ENCODE assay signal across 9 cellular contexts in genomic region chr1:25232866-25233784, GRCh38. TPM values are rescaled to one million over a fixed set of nuclear protein-coding genes. Genes with fewer than 3 reads are reported as not detected.
DNase-seq lines count a peak whose midpoint lies in the region; ATAC-seq and TF ChIP-seq lines count a peak whose summit lies in the region.
"Had no signal": no experiment of that assay in that cellular context is flagged by ENCODE, and none has a peak within 500 bp of the region (broad histone marks: within the 10 kb centered on the region; RNA-seq: fewer than 3 reads in every experiment).

No MANE protein-coding gene starts in this region.

- H3K27me3 Mint-ChIP-seq in Caco-2 (ENCODE audit: insufficient read depth, unreplicated experiment), result no peaks in the 10 kb centered on the region
- H3K27me3 Mint-ChIP-seq in mesothelial cell of epicardium (ENCODE audit: low read depth), result no peaks in the 10 kb centered on the region

- POLR2A ChIA-PET in Caco-2 (lab: Charles Lee), result interaction anchor here (0.6 to 2.6 kb wide), 5 partner anchors 13 to 488 kb away, joined by 3 to 23 read pairs (median 3); partner anchors contain the start of genes CLIC4 and RSRP1

- TF ChIP-seq CTCF in Caco-2 (IDR thresholded peaks at IDR 0.05; ENCODE audit: insufficient read depth in 1 of 2, low read depth in 1 of 2, low read length in 1 of 2, severe bottlenecking in 1 of 2, unreplicated experiment in 1 of 2) (no peak), left ventricle myocardium inferior (IDR thresholded peaks at IDR 0.05; ENCODE audit: borderline replicate concordance) (no peak), mesothelial cell of epicardium (IDR thresholded peaks at IDR 0.05; ENCODE audit: unreplicated experiment) (no peak)

- ATAC-seq in GM19455 (IDR thresholded peaks at IDR 0.05; ENCODE audit: unreplicated experiment), result peak; percentile 39

- H3K4me1 Mint-ChIP-seq in Caco-2 (ENCODE audit: low read depth, unreplicated experiment) (peaks cover 7% of the 10 kb centered on the region), mesothelial cell of epicardium (peaks cover 14% of the 10 kb centered on the region)

- intact Hi-C loops in Caco-2 (cut with micrococcal nuclease; ENCODE audit: unreplicated experiment), result loop anchor here (2.0 kb wide), 1 partner anchor 14 kb away; the partner anchor contains the start of gene RSRP1
- intact Hi-C loops in left ventricle myocardium inferior (cut with micrococcal nuclease), result no loop called here
- intact Hi-C loops in posterior vena cava (cut with DNase I), result no loop called here

- H3K4me1 ChIP-seq in Caco-2 (0 out of 2 replicates have a peak, but pooled peaks cover 2% of the 10 kb centered on the region), adipocyte (ENCODE audit: control insufficient read depth, insufficient read depth, low read length) (peaks cover 30% of the 10 kb centered on the region), left ventricle myocardium inferior (peaks cover 67% of the 10 kb centered on the region)

- H3K9me3 ChIP-seq in Caco-2 (no peaks in the 10 kb centered on the region), adipocyte (ENCODE audit: control insufficient read depth, low read length) (no peaks in the 10 kb centered on the region), left ventricle myocardium inferior (replicated peaks) (no peaks in the 10 kb centered on the region)

- H3K36me3 Mint-ChIP-seq in Caco-2 (ENCODE audit: insufficient read depth, unreplicated experiment) (peaks cover 13% of the 10 kb centered on the region), mesothelial cell of epicardium (peaks cover 8% of the 10 kb centered on the region)

- H3K9me3 Mint-ChIP-seq in Caco-2 (ENCODE audit: unreplicated experiment), result no peaks in the 10 kb centered on the region
- no peaks in the 10 kb centered on the region for H3K9me3 Mint-ChIP-seq in mesothelial cell of epicardium
- H3K9me3 Mint-ChIP-seq: nephron had no signal

- CTCF ChIA-PET in Caco-2 (lab: Charles Lee), result interaction anchor here (1.0 kb wide), 1 partner anchor 14 kb away, joined by 5 read pairs; the partner anchor contains the start of gene RSRP1

- peak; percentile 87 to 90 for DNase-seq in Caco-2
- peak in 75 of 76 experiments; percentile 33 to 99 (median 95) for DNase-seq in HUDEP-2 (lab: John Stamatoyannopoulos, UW; ENCODE audit: unreplicated experiment in 76 of 76)
- peak; percentile 86 for DNase-seq in SIG-M5 treated with dmso at 0.1 percent for 504 hours (lab: John Stamatoyannopoulos, UW; ENCODE audit: unreplicated experiment)
- peak; percentile 84 for DNase-seq in adipocyte (ENCODE audit: low read depth)
- peak; percentile 70 for DNase-seq in left ventricle myocardium inferior
- peak; percentile 94 for DNase-seq in posterior vena cava (ENCODE audit: low spot score)
- no peak for DNase-seq in mesothelial cell of epicardium (ENCODE audit: low spot score in 2 of 2, unreplicated experiment in 2 of 2)

- H3K4me3 Mint-ChIP-seq in Caco-2 (ENCODE audit: unreplicated experiment) (no peak overlapping the region), mesothelial cell of epicardium (no peak overlapping the region)

- H3K4me3 ChIP-seq in Caco-2 (ENCODE audit: low read depth, low read length) (peak overlapping the region; percentile 59), adipocyte (ENCODE audit: low read length) (peak overlapping the region; percentile 93), left ventricle myocardium inferior (peak overlapping the region; percentile 90)

- H3K27ac ChIP-seq in left ventricle myocardium inferior (replicated peaks), result peak overlapping the region; percentile 97

- H3K27ac Mint-ChIP-seq in Caco-2 (ENCODE audit: unreplicated experiment), result no peak overlapping the region
- H3K27ac Mint-ChIP-seq in mesothelial cell of epicardium, result no peak overlapping the region

- BruUV-seq in Caco-2 (replicated peaks; lab: Mats Ljungman, UMichigan), result TSS peak; percentile 95

- H3K9ac ChIP-seq in adipocyte (ENCODE audit: low read length), result peak overlapping the region; percentile 98

- no peaks in the 10 kb centered on the region for H3K27me3 ChIP-seq in Caco-2 (replicated peaks; ENCODE audit: control insufficient read depth, insufficient read depth, low read length)
- H3K27me3 ChIP-seq in adipocyte (replicated peaks; ENCODE audit: control insufficient read depth, insufficient read depth, low read length), result no peaks in the 10 kb centered on the region
- H3K27me3 ChIP-seq in left ventricle myocardium inferior (ENCODE audit: low read depth), result no peaks in the 10 kb centered on the region

- no peaks in the 10 kb centered on the region for H3K36me3 ChIP-seq in Caco-2 (ENCODE audit: control insufficient read depth, insufficient read depth, low read length)
- H3K36me3 ChIP-seq in adipocyte (ENCODE audit: control insufficient read depth, insufficient read depth, low read length, severe bottlenecking), result peaks cover 24% of the 10 kb centered on the region
- H3K36me3 ChIP-seq in left ventricle myocardium inferior, result peaks cover 30% of the 10 kb centered on the region

RNA-seq across cellular contexts. Expression of gene SYF2, which starts 0.8 kb away (rescaled TPM):
- total RNA-seq in Caco-2 (2022) (31.5 and 32.3 TPM in 2 replicates), left ventricle myocardium inferior (35.1 TPM), posterior vena cava (10 to 100 TPM; 35.7 to 38.0 TPM), mesothelial cell of epicardium (32.3 to 37.7 TPM (median 36.9 TPM) in 3 replicates)

RNA-seq across cellular contexts. Expression of gene RSRP1, which starts 14.1 kb away (rescaled TPM):
- total RNA-seq in Caco-2 (2022) (61.1 and 69.8 TPM in 2 replicates), left ventricle myocardium inferior (41.1 TPM), posterior vena cava (10 to 100 TPM; 67.5 to 90.0 TPM), mesothelial cell of epicardium (133 to 158 TPM (median 150 TPM) in 3 replicates)

RNA-seq across cellular contexts. Expression of gene RHD, which starts 39.2 kb away (rescaled TPM):
- total RNA-seq in Caco-2 (2022) (not detected in 2 replicates), left ventricle myocardium inferior (not detected), posterior vena cava (not detected), mesothelial cell of epicardium (not detected in 3 replicates)

Comparison
In these comparisons a context has a peak if more than half of its experiments do, and no peak if none do; other contexts are left out.
1. DNase-seq: peak in Caco-2 (2 of 2), HUDEP-2 (75 of 76), SIG-M5 treated with dmso at 0.1 percent for 504 hours (single experiment), adipocyte (single experiment), left ventricle myocardium inferior (single experiment) and posterior vena cava (single experiment); none in mesothelial cell of epicardium (0 of 2).
2. Peak in every context shown above with its lines, with median percentiles within 50 percentile points of each other: H3K4me3 ChIP-seq.